8 cellular contexts compared by ENCODE assay signal in the genomic region with DNA sequence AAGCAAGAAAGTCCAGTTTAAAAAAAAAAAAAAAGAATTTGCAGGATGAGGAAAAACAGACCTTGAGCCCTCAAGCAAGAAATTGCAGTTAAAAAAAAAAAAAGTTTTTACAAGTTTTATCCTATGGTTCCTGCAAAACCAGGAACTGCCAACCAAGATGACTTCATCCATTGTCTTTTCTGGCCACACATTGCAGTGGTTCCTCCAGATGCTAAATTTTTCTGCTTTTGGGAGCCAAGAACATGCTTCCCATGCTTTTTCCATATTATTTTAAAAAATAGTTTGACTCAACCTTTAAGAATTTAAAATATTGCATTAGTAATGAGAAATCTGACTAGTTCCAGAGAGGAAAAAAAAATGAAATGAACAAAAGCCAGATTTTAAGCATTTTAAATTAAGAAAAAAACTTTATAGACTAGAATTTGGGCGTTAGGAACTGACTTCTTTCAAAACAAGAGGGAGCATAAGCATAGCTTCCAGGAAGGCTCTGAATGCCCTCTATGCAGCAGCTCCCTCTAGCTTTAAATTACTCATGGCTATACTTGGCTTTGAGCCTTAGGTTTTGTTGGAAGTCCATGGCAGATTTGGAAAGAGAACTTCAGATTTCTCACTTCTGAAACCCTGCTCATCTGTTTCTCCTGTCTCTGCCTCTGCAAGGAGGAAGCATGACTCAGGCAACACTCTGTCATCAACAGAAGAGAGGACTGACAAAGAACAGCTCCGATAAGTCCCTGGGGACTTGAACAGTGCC.
DNase-seq lines count a peak whose midpoint lies in the region; ATAC-seq, FAIRE-seq and TF ChIP-seq lines count a peak whose summit lies in the region.

No MANE protein-coding gene starts in this region.

- FAIRE-seq in H54 (lab: Jason Lieb, UNC) = no peak

- peak overlapping the region; percentile 29 to 42 (median 34) for H3K27ac ChIP-seq in upper lobe of left lung

- peak overlapping the region; percentile 18 for H3K4me3 Mint-ChIP-seq in activated CD8-positive, alpha-beta T cell treated with anti-CD3 and anti-CD28 coated beads for 36 hours

- H3K36me3 Mint-ChIP-seq in activated CD8-positive, alpha-beta T cell treated with anti-CD3 and anti-CD28 coated beads for 36 hours (ENCODE audit: low read depth) = peaks cover 3% of the 10 kb centered on the region

- 31 to 54% methylated on average over 2 of the region's 2 CpGs for WGBS in upper lobe of left lung, 2 donors

- no peaks in the 10 kb centered on the region for H3K27me3 Mint-ChIP-seq in activated CD8-positive, alpha-beta T cell treated with anti-CD3 and anti-CD28 coated beads for 36 hours

- H3K36me3 ChIP-seq in upper lobe of left lung = no peaks in the 10 kb centered on the region

- intact Hi-C loops in activated CD8-positive, alpha-beta T cell treated with anti-CD3 and anti-CD28 coated beads for 36 hours (cut with micrococcal nuclease) = no loop called here

- H3K4me1 Mint-ChIP-seq in activated CD8-positive, alpha-beta T cell treated with anti-CD3 and anti-CD28 coated beads for 36 hours (ENCODE audit: low read depth) = peaks cover 19% of the 10 kb centered on the region

- no peak overlapping the region for H3K27ac Mint-ChIP-seq in activated CD8-positive, alpha-beta T cell treated with anti-CD3 and anti-CD28 coated beads for 36 hours

- no peaks in the 10 kb centered on the region for H3K9me3 ChIP-seq in upper lobe of left lung

- peaks cover 0 to 6% (median 0%) of the 10 kb centered on the region in 4 donors for H3K4me1 ChIP-seq in upper lobe of left lung

- CTCF ChIA-PET in activated CD8-positive, alpha-beta T cell treated with anti-CD3 and anti-CD28 coated beads for 36 hours (lab: Charles Lee) = interaction anchor here (0.9 to 1.6 kb wide), 3 partner anchors 39 to 184 kb away, joined by 3 to 9 read pairs (median 6); no protein-coding TSS in a partner anchor

- H3K27me3 ChIP-seq in upper lobe of left lung = no peaks in the 10 kb centered on the region

- peak; percentile 15 for DNase-seq in activated CD8-positive, alpha-beta T cell treated with anti-CD3 and anti-CD28 coated beads for 36 hours
- DNase-seq in iPS-NIHi7 (ENCODE audit: extremely low spot score) = peak; percentile 43
- DNase-seq in upper lobe of left lung = peak in 1 of 2 donors; percentile 24
- no peak for DNase-seq in cerebellar cortex (ENCODE audit: low spot score)
- DNase-seq in H54 (ENCODE audit: insufficient read length, low spot score) = no peak

- ATAC-seq in GM18505 (IDR thresholded peaks at IDR 0.05; ENCODE audit: unreplicated experiment) (peak; percentile 62), HG03196 (IDR thresholded peaks at IDR 0.05; ENCODE audit: unreplicated experiment) (peak; percentile 69), upper lobe of left lung (ENCODE audit: low FRiP score in 2 of 2) (peak; percentile 76 to 96), HG02678 (IDR thresholded peaks at IDR 0.05; ENCODE audit: unreplicated experiment) (no peak)
- ATAC-seq in activated CD8-positive, alpha-beta T cell treated with anti-CD3 and anti-CD28 coated beads for 36 hours = peak; percentile 71

- TF ChIP-seq EP300 in upper lobe of left lung (IDR thresholded peaks at IDR 0.05) = no peak

- H3K4me3 ChIP-seq in upper lobe of left lung = no peak overlapping the region

- peaks cover 4% of the 10 kb centered on the region for H3K9me3 Mint-ChIP-seq in activated CD8-positive, alpha-beta T cell treated with anti-CD3 and anti-CD28 coated beads for 36 hours

- TF ChIP-seq POLR2A in GM18505 (IDR thresholded peaks at IDR 0.05; ENCODE audit: borderline replicate concordance, extremely low read depth, insufficient read depth, insufficient read length) = no peak
- peak in 1 of 4 donors; percentile 21 for TF ChIP-seq POLR2A in upper lobe of left lung (IDR thresholded peaks at IDR 0.05)
- no peak for TF ChIP-seq POLR2A in H54 (IDR thresholded peaks at IDR 0.05; ENCODE audit: low read depth, low read length)

- no peak for TF ChIP-seq CTCF in activated CD8-positive, alpha-beta T cell treated with anti-CD3 and anti-CD28 coated beads for 36 hours (IDR thresholded peaks at IDR 0.05)
- TF ChIP-seq CTCF in upper lobe of left lung (IDR thresholded peaks at IDR 0.05) = no peak

- POLR2A ChIA-PET in activated CD8-positive, alpha-beta T cell treated with anti-CD3 and anti-CD28 coated beads for 36 hours (lab: Charles Lee) = interaction anchor here (1.0 to 1.4 kb wide), 2 partner anchors 137 to 177 kb away, joined by 3 read pairs; a partner anchor contains a TSS

Comparison
In these comparisons a context has a peak if more than half of its experiments do, and no peak if none do; other contexts are left out.
1. DNase-seq: peak in activated CD8-positive, alpha-beta T cell treated with anti-CD3 and anti-CD28 coated beads for 36 hours (single experiment) and iPS-NIHi7 (single experiment); none in cerebellar cortex (single experiment) and H54 (single experiment).